In the genomic region with DNA sequence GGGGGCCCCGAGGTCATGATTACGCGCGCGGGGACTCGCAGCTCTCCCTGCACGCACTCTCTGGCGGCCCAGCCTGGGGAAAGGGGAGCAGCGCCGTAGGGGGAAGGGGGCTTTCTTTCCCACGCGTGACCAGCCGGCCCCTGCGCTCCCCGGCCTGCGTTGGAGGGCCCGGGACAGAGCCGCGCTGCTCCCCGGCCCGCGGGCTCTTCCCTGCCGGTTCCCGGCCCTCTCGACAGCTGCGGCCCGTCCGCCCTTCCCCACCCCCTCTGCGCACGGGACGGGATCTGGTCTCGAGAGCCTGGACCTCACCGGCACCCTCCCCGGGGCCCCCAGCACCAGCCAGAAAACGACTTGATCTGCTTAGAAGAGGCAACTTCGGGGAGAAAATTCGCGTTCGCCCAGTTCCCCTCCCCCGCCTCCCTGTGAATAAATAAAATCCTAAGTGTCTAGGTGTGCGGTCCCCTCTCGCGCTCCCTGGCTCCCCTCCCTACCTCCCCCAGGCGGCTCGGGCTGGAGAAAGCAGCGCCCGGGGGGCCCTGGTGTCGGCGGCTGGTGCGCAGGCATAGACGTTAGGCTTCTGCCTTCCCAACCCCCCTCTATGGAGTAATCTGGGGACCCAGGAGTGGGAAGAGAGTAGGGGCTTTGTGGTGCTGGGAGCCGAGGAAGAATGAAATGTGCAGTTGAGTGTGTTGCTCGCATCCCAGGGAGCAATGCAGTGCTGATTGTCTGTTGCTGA, we compare ENCODE assay signal across 9 cellular contexts. TPM values are rescaled to one million over a fixed set of nuclear protein-coding genes. Genes with fewer than 3 reads are reported as not detected.
DNase-seq lines count a peak whose midpoint lies in the region; ATAC-seq and TF ChIP-seq lines count a peak whose summit lies in the region.
"Had no signal": no experiment of that assay in that cellular context is flagged by ENCODE, and none has a peak within 500 bp of the region (broad histone marks: within the 10 kb centered on the region; RNA-seq: fewer than 3 reads in every experiment).

No MANE protein-coding gene starts in this region.

- peak overlapping the region; percentile 93 for H3K27ac Mint-ChIP-seq in WTC11
- H3K27ac Mint-ChIP-seq in progenitor cell of endocrine pancreas: peak overlapping the region; percentile 98
- H3K27ac Mint-ChIP-seq in effector memory CD8-positive, alpha-beta T cell: no peak overlapping the region
- H3K27ac Mint-ChIP-seq: T-helper 17 cell had no signal

- peaks cover 43% of the 10 kb centered on the region for H3K4me1 Mint-ChIP-seq in WTC11
- H3K4me1 Mint-ChIP-seq in progenitor cell of endocrine pancreas (ENCODE audit: low read depth): peaks cover 36% of the 10 kb centered on the region
- no peaks in the 10 kb centered on the region for H3K4me1 Mint-ChIP-seq in effector memory CD8-positive, alpha-beta T cell (ENCODE audit: low read depth in 2 of 2)
- H3K4me1 Mint-ChIP-seq: T-helper 17 cell had no signal

- POLR2A ChIA-PET in WTC11 (lab: Charles Lee): interaction anchor here (0.6 to 1.4 kb wide), 5 partner anchors 16 to 553 kb away, joined by 3 to 4 read pairs (median 3); no protein-coding TSS in a partner anchor

- no peaks in the 10 kb centered on the region for H3K36me3 Mint-ChIP-seq in WTC11
- H3K36me3 Mint-ChIP-seq in progenitor cell of endocrine pancreas (ENCODE audit: insufficient read depth): no peaks in the 10 kb centered on the region
- H3K36me3 Mint-ChIP-seq in effector memory CD8-positive, alpha-beta T cell (ENCODE audit: insufficient read depth): no peaks in the 10 kb centered on the region

- CTCF ChIA-PET in WTC11 (lab: Charles Lee): interaction anchor here (1.1 to 1.3 kb wide), 3 partner anchors 44 to 142 kb away, joined by 3 to 6 read pairs (median 3); no protein-coding TSS in a partner anchor

- no peaks in the 10 kb centered on the region; the same call in 1 of the 2 replicates for H3K27me3 Mint-ChIP-seq in WTC11 (ENCODE audit: low read depth)
- H3K27me3 Mint-ChIP-seq in progenitor cell of endocrine pancreas: peaks cover 11% of the 10 kb centered on the region
- H3K27me3 Mint-ChIP-seq in effector memory CD8-positive, alpha-beta T cell: peaks cover 6 to 10% of the 10 kb centered on the region in 2 donors

- ATAC-seq in WTC11 (peak; percentile 83), left cardiac atrium (peak; percentile 67 to 74)
- ATAC-seq in effector memory CD8-positive, alpha-beta T cell (replicated peaks): no peak
- ATAC-seq: T-helper 17 cell had no signal

- intact Hi-C loops in left cardiac atrium (cut with DNase I): loop anchor here in 1 of 2 donors (2.0 to 10.0 kb wide), 3 partner anchors 262 to 388 kb away; no protein-coding TSS in a partner anchor

- TF ChIP-seq CTCF in WTC11 (IDR thresholded peaks at IDR 0.05) (no peak), progenitor cell of endocrine pancreas (IDR thresholded peaks at IDR 0.05; ENCODE audit: unreplicated experiment) (peak; percentile 41)

- H3K4me3 Mint-ChIP-seq in WTC11 (peak overlapping the region; percentile 86), progenitor cell of endocrine pancreas (ENCODE audit: low read depth) (peak overlapping the region; percentile 85)
- no peak overlapping the region for H3K4me3 Mint-ChIP-seq in effector memory CD8-positive, alpha-beta T cell
- H3K4me3 Mint-ChIP-seq: T-helper 17 cell had no signal

- H3K9me3 Mint-ChIP-seq in WTC11: no peaks in the 10 kb centered on the region
- no peaks in the 10 kb centered on the region for H3K9me3 Mint-ChIP-seq in progenitor cell of endocrine pancreas (ENCODE audit: low read depth)
- H3K9me3 Mint-ChIP-seq in effector memory CD8-positive, alpha-beta T cell: peaks cover 7 to 14% of the 10 kb centered on the region in 2 donors

- DNase-seq in DMS 273 (lab: John Stamatoyannopoulos, UW; ENCODE audit: unreplicated experiment) (peak; percentile 37), DMS 273 treated with DMSO at 0.1 percent for 48 hours (lab: John Stamatoyannopoulos, UW) (no peak), WTC11 (ENCODE audit: low spot score) (peak; percentile 80), left cardiac atrium (peak; percentile 52), progenitor cell of endocrine pancreas (ENCODE audit: low spot score, unreplicated experiment) (peak; percentile 66), LoVo (ENCODE audit: low spot score) (no peak), NCI-H146 (lab: John Stamatoyannopoulos, UW) (no peak)
- no peak for DNase-seq in effector memory CD8-positive, alpha-beta T cell

TF ChIP-seq in WTC11, 78 proteins besides CTCF, POLR2A, EP300 and RAD21 (continues in another document):
- TF ChIP-seq CREB1 (CRISPR knock-in tag; IDR thresholded peaks at IDR 0.05) (0 out of 2 replicates have a peak, but pooled peaks have one; percentile 45), SP1 (CRISPR knock-in tag; conservative IDR thresholded peaks at IDR 0.05) (peak; percentile 25), ZBTB21 (CRISPR knock-in tag; IDR thresholded peaks at IDR 0.05; ENCODE audit: borderline replicate concordance) (no peak), ZNF416 (CRISPR knock-in tag; IDR thresholded peaks at IDR 0.05) (peak; percentile 74; the same call in 1 of the 2 replicates), CREM (CRISPR knock-in tag; IDR thresholded peaks at IDR 0.05) (no peak), KAT7 (CRISPR knock-in tag; IDR thresholded peaks at IDR 0.05; ENCODE audit: borderline replicate concordance) (peak; percentile 62; the same call in 1 of the 2 replicates), NFYB (CRISPR knock-in tag; conservative IDR thresholded peaks at IDR 0.05; ENCODE audit: low read depth) (no peak)
- TF ChIP-seq, protein P1, sequence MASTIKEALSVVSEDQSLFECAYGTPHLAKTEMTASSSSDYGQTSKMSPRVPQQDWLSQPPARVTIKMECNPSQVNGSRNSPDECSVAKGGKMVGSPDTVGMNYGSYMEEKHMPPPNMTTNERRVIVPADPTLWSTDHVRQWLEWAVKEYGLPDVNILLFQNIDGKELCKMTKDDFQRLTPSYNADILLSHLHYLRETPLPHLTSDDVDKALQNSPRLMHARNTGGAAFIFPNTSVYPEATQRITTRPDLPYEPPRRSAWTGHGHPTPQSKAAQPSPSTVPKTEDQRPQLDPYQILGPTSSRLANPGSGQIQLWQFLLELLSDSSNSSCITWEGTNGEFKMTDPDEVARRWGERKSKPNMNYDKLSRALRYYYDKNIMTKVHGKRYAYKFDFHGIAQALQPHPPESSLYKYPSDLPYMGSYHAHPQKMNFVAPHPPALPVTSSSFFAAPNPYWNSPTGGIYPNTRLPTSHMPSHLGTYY (CRISPR knock-in tag; IDR thresholded peaks at IDR 0.05): 0 out of 2 replicates have a peak, but pooled peaks have one; percentile 37
- TF ChIP-seq, protein P2, sequence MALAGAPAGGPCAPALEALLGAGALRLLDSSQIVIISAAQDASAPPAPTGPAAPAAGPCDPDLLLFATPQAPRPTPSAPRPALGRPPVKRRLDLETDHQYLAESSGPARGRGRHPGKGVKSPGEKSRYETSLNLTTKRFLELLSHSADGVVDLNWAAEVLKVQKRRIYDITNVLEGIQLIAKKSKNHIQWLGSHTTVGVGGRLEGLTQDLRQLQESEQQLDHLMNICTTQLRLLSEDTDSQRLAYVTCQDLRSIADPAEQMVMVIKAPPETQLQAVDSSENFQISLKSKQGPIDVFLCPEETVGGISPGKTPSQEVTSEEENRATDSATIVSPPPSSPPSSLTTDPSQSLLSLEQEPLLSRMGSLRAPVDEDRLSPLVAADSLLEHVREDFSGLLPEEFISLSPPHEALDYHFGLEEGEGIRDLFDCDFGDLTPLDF (CRISPR knock-in tag; IDR thresholded peaks at IDR 0.05): 0 out of 2 replicates have a peak, but pooled peaks have one; percentile 45
- TF ChIP-seq, protein P3, sequence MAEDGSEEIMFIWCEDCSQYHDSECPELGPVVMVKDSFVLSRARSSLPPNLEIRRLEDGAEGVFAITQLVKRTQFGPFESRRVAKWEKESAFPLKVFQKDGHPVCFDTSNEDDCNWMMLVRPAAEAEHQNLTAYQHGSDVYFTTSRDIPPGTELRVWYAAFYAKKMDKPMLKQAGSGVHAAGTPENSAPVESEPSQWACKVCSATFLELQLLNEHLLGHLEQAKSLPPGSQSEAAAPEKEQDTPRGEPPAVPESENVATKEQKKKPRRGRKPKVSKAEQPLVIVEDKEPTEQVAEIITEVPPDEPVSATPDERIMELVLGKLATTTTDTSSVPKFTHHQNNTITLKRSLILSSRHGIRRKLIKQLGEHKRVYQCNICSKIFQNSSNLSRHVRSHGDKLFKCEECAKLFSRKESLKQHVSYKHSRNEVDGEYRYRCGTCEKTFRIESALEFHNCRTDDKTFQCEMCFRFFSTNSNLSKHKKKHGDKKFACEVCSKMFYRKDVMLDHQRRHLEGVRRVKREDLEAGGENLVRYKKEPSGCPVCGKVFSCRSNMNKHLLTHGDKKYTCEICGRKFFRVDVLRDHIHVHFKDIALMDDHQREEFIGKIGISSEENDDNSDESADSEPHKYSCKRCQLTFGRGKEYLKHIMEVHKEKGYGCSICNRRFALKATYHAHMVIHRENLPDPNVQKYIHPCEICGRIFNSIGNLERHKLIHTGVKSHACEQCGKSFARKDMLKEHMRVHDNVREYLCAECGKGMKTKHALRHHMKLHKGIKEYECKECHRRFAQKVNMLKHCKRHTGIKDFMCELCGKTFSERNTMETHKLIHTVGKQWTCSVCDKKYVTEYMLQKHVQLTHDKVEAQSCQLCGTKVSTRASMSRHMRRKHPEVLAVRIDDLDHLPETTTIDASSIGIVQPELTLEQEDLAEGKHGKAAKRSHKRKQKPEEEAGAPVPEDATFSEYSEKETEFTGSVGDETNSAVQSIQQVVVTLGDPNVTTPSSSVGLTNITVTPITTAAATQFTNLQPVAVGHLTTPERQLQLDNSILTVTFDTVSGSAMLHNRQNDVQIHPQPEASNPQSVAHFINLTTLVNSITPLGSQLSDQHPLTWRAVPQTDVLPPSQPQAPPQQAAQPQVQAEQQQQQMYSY (CRISPR knock-in tag; IDR thresholded peaks at IDR 0.05): 0 out of 2 replicates have a peak, but pooled peaks have one; percentile 8
- TF ChIP-seq, protein P4, sequence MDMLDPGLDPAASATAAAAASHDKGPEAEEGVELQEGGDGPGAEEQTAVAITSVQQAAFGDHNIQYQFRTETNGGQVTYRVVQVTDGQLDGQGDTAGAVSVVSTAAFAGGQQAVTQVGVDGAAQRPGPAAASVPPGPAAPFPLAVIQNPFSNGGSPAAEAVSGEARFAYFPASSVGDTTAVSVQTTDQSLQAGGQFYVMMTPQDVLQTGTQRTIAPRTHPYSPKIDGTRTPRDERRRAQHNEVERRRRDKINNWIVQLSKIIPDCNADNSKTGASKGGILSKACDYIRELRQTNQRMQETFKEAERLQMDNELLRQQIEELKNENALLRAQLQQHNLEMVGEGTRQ (CRISPR knock-in tag; IDR thresholded peaks at IDR 0.05): no peak

RNA-seq across cellular contexts. Expression of a gene that starts 0.8 kb away (rescaled TPM):
- 19.4 to 23.8 TPM (median 23.1 TPM) in 3 replicates for total RNA-seq in WTC11 (2021)
- total RNA-seq in left cardiac atrium: 10 to 100 TPM in 1 of 2 donors, 1 to 10 TPM in 1; 7.3 to 13.2 TPM
- total RNA-seq in progenitor cell of endocrine pancreas: 18.0 and 19.3 TPM in 2 replicates
- total RNA-seq: T-helper 17 cell had no signal

Comparison
In these comparisons a context has a peak if more than half of its experiments do, and no peak if none do; other contexts are left out.
1. DNase-seq: peak in DMS 273 (single experiment), WTC11 (single experiment), left cardiac atrium (single experiment) and progenitor cell of endocrine pancreas (single experiment); none in DMS 273 treated with DMSO at 0.1 percent for 48 hours (single experiment), LoVo (single experiment), NCI-H146 (single experiment) and effector memory CD8-positive, alpha-beta T cell (0 of 3).
2. H3K27ac Mint-ChIP-seq: peak in WTC11 (single experiment) and progenitor cell of endocrine pancreas (single experiment); none in effector memory CD8-positive, alpha-beta T cell (0 of 2).
3. H3K4me3 Mint-ChIP-seq: peak in WTC11 (single experiment) and progenitor cell of endocrine pancreas (single experiment); none in effector memory CD8-positive, alpha-beta T cell (0 of 2).